In genomic region chr6:56524891-56525703, GRCh38 we compare ENCODE assay signal across 10 cellular contexts.
DNase-seq lines count a peak whose midpoint lies in the region; ATAC-seq and TF ChIP-seq lines count a peak whose summit lies in the region.
"Had no signal": no experiment of that assay in that cellular context is flagged by ENCODE, and none has a peak within 500 bp of the region (broad histone marks: within the 10 kb centered on the region; RNA-seq: fewer than 3 reads in every experiment).

No MANE protein-coding gene starts in this region.

- peak in 5 of 8 donors; percentile 38 to 64 (median 57) for ATAC-seq in heart right ventricle
- peak; percentile 68 to 71 for ATAC-seq in gastrocnemius medialis
- no peak for ATAC-seq in HG03025 (IDR thresholded peaks at IDR 0.05; ENCODE audit: low FRiP score, unreplicated experiment)
- no peak for ATAC-seq in GM21528 (IDR thresholded peaks at IDR 0.05; ENCODE audit: low FRiP score, unreplicated experiment)
- ATAC-seq in GM18861 (IDR thresholded peaks at IDR 0.05; ENCODE audit: unreplicated experiment), result no peak

- DNase-seq in EH (ENCODE audit: low read depth) (peak; percentile 98), amniotic stem cell (lab: John Stamatoyannopoulos, UW) (peak; percentile 81), heart right ventricle (no peak), gastrocnemius medialis (no peak), NCI-H146 treated with DMSO at 0.1 percent for 48 hours (lab: John Stamatoyannopoulos, UW; ENCODE audit: unreplicated experiment) (no peak)
- DNase-seq: activated CD4-positive, CD25-positive, alpha-beta regulatory T cell treated with anti-CD3 and anti-CD28 coated beads, Interleukin-2, amount 50 U/mL, for 72 hours; midbrain had no signal

- intact Hi-C loops in heart right ventricle (cut with DNase I) (no loop called here), gastrocnemius medialis (cut with DNase I; ENCODE audit: low total_unique reads) (no loop called here)

- TF ChIP-seq CTCF in heart right ventricle (IDR thresholded peaks at IDR 0.05) (no peak), gastrocnemius medialis (IDR thresholded peaks at IDR 0.05 in 4 of 5, conservative IDR thresholded peaks at IDR 0.05 in 1 of 5) (no peak)

- H3K9me3 ChIP-seq in heart right ventricle (no peaks in the 10 kb centered on the region), gastrocnemius medialis (no peaks in the 10 kb centered on the region)

- in situ Hi-C loops in gastrocnemius medialis (cut with MboI; ENCODE audit: low sequenced_read_pairs in 4 of 4), result no loop called here

- H3K27me3 ChIP-seq in heart right ventricle (no peaks in the 10 kb centered on the region), gastrocnemius medialis (no peaks in the 10 kb centered on the region)

- H3K27ac ChIP-seq in heart right ventricle, result peak overlapping the region in 8 of 10 donors; percentile 17 to 62 (median 41)
- peak overlapping the region; percentile 54 to 68 (median 62) for H3K27ac ChIP-seq in gastrocnemius medialis

- H3K36me3 ChIP-seq in heart right ventricle, result peaks cover 0 to 93% (median 20%) of the 10 kb centered on the region in 9 donors
- peaks cover 3 to 31% of the 10 kb centered on the region in 2 donors for H3K36me3 ChIP-seq in gastrocnemius medialis

- WGBS in heart right ventricle, 2 donors, result 57 to 58% methylated on average over 4 of the region's 4 CpGs

- TF ChIP-seq POLR2A in gastrocnemius medialis (IDR thresholded peaks at IDR 0.05), result no peak

- H3K4me3 ChIP-seq in heart right ventricle, result no peak overlapping the region
- H3K4me3 ChIP-seq in gastrocnemius medialis, result no peak overlapping the region

- H3K4me1 ChIP-seq in heart right ventricle (peaks cover 3 to 71% (median 43%) of the 10 kb centered on the region in 9 donors), gastrocnemius medialis (peaks cover 13 to 18% of the 10 kb centered on the region in 2 donors)

Comparison
In these comparisons a context has a peak if more than half of its experiments do, and no peak if none do; other contexts are left out.
1. DNase-seq: peak in EH (single experiment) and amniotic stem cell (single experiment); none in heart right ventricle (0 of 2), gastrocnemius medialis (0 of 2) and NCI-H146 treated with DMSO at 0.1 percent for 48 hours (single experiment).
2. ATAC-seq: peak in heart right ventricle (5 of 8) and gastrocnemius medialis (2 of 2); none in HG03025 (single experiment), GM21528 (single experiment) and GM18861 (single experiment).